In genomic region chr1:1511533-1512285, GRCh38 we compare ENCODE assay signal across 8 cellular contexts. TPM values are rescaled to one million over a fixed set of nuclear protein-coding genes. Genes with fewer than 3 reads are reported as not detected.
A peak's percentile ranks its signal among the peaks of the same experiment; 100 is the strongest.
DNase-seq lines count a peak whose midpoint lies in the region; ATAC-seq, FAIRE-seq and TF ChIP-seq lines count a peak whose summit lies in the region.

Gene ATAD3A (plus strand): TSS chr1:1512162. CDS start chr1:1512269, 107 bp downstream.

- H3K9ac ChIP-seq in mammary epithelial cell (ENCODE audit: insufficient read depth, low read length): peak within 1 kb of the TSS; percentile 93

- H3K27me3 ChIP-seq in mammary epithelial cell (ENCODE audit: insufficient read depth, low read length): no peaks in the 10 kb centered on the region
- H3K27me3 ChIP-seq in small intestine (ENCODE audit: control insufficient read depth in 2 of 2, insufficient read depth in 2 of 2, low read length in 2 of 2): no peaks in the 10 kb centered on the region

- CTCF ChIA-PET in mammary epithelial cell (lab: Charles Lee; ENCODE audit: low non-redundant PET): no interaction called here

- 0% methylated on average over 38 of the region's 99 CpGs for WGBS in mammary epithelial cell (ENCODE audit: low coverage, missing lambda C conversion rate)
- 0 to 1% (median 0%) methylated on average over 71 to 99 of the region's 99 CpGs for WGBS in small intestine, 3 donors

- H4K20me1 ChIP-seq in mammary epithelial cell (ENCODE audit: insufficient read depth, low read length): no peaks in the 10 kb centered on the region

- in situ Hi-C loops in mammary epithelial cell (cut with MboI; ENCODE audit: low sequenced_read_pairs in 2 of 2): no loop called here

- H3K36me3 ChIP-seq in mammary epithelial cell (ENCODE audit: insufficient read depth, low read length) (peaks cover 4% of the 10 kb centered on the region), small intestine (ENCODE audit: control insufficient read depth in 2 of 2, insufficient read depth in 2 of 2, low read length in 2 of 2) (no peaks in the 10 kb centered on the region)

- H3K79me2 ChIP-seq in mammary epithelial cell (ENCODE audit: insufficient read depth, low read length): peaks cover 48% of the 10 kb centered on the region

- ATAC-seq in GM19023 (IDR thresholded peaks at IDR 0.05; ENCODE audit: unreplicated experiment) (peak; percentile 80), HG03196 (IDR thresholded peaks at IDR 0.05; ENCODE audit: unreplicated experiment) (peak; percentile 79)

- TF ChIP-seq CTCF in WI38 (IDR thresholded peaks at IDR 0.05; ENCODE audit: low read depth, low read length): no peak
- TF ChIP-seq CTCF in mammary epithelial cell (conservative IDR thresholded peaks at IDR 0.05 in 1 of 2, IDR thresholded peaks at IDR 0.05 in 1 of 2; ENCODE audit: extremely low read depth in 1 of 2, insufficient read depth in 1 of 2, low read depth in 1 of 2, low read length in 2 of 2): no peak

- H3K4me2 ChIP-seq in mammary epithelial cell (ENCODE audit: insufficient read depth, low read depth, low read length): peak within 1 kb of the TSS; percentile 83

- dilution Hi-C loops in mammary epithelial cell (cut with HindIII; ENCODE audit: low sequenced_read_pairs): no loop called here

- FAIRE-seq in small intestine (lab: Jason Lieb, UNC): no peak

- DNase-seq in AG08395 (ENCODE audit: low spot score): peak; percentile 99
- DNase-seq in NCI-H226: peak; percentile 98
- DNase-seq in mammary epithelial cell: peak; percentile 97
- DNase-seq in iPS-NIHi11 (ENCODE audit: low spot score): peak; percentile 98
- DNase-seq in small intestine: peak; percentile 98

- H3K4me1 ChIP-seq in mammary epithelial cell (ENCODE audit: insufficient read depth, low read length) (peaks cover 9% of the 10 kb centered on the region), small intestine (ENCODE audit: control insufficient read depth in 2 of 2, insufficient read depth in 1 of 2, low read depth in 1 of 2, low read length in 1 of 2) (no peaks in the 10 kb centered on the region)

- peak within 1 kb of the TSS; percentile 99 for H2AFZ ChIP-seq in mammary epithelial cell (ENCODE audit: low read depth, low read length)

- H3K27ac ChIP-seq in mammary epithelial cell (ENCODE audit: insufficient read depth, low read depth, low read length): peak within 1 kb of the TSS; percentile 85
- H3K27ac ChIP-seq in small intestine (ENCODE audit: low read depth in 1 of 2, low read length in 1 of 2): peak within 1 kb of the TSS; percentile 62 to 98

- BruUV-seq in mammary epithelial cell (replicated peaks; lab: Mats Ljungman, UMichigan): no TSS peak

- H3K9me3 ChIP-seq in mammary epithelial cell (replicated peaks; ENCODE audit: insufficient read depth, low read length) (no peaks in the 10 kb centered on the region), small intestine (ENCODE audit: control insufficient read depth, low read depth) (no peaks in the 10 kb centered on the region)

- peak within 1 kb of the TSS; percentile 66 for H3K4me3 ChIP-seq in WI38 (ENCODE audit: low read depth, low read length)
- H3K4me3 ChIP-seq in mammary epithelial cell (replicated peaks in 1 of 3; ENCODE audit: insufficient read depth in 1 of 3, low read depth in 2 of 3, low read length in 3 of 3): peak within 1 kb of the TSS; percentile 97 to 99 (median 99)
- peak within 1 kb of the TSS; percentile 86 for H3K4me3 ChIP-seq in small intestine (ENCODE audit: low read depth in 1 of 2, low read length in 2 of 2)

- intact Hi-C loops in mammary epithelial cell (cut with micrococcal nuclease): no loop called here

RNA-seq across cellular contexts. Expression of gene ATAD3A, which starts in this region (rescaled TPM):
- 10 to 100 TPM; 20.7 to 70.2 TPM for total RNA-seq in mammary epithelial cell
- polyA plus RNA-seq in mammary epithelial cell (37.0 TPM), small intestine (10 to 100 TPM; 24.2 to 42.1 (median 25.9) TPM)
- polyA minus RNA-seq in mammary epithelial cell: 7.8 TPM

Comparison
In these comparisons a context has a peak if more than half of its experiments do, and no peak if none do; other contexts are left out.
1. Peak in every context shown above with its lines: DNase-seq, ATAC-seq, H3K4me3 ChIP-seq and H3K27ac ChIP-seq.